In the genomic region with DNA sequence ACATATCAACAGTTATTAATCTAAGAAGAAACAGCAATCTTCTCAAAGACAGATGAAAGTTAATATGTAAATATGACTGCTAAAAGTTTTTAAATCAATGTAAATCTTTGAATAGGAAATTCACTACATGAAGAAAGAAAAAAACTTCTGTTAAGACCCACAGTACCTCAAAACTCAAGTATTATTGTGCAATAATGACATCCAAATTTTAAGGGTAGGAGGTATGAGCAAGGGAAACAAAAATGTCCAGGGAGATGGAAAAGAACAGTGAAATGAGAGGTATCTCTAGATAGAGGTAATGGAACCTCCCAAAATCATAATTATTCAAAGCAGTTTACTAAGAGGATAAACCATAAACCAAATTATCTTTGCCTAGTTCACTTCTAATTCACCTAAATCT, we compare ENCODE assay signal across 22 cellular contexts.
"Had no signal": no experiment of that assay in that cellular context is flagged by ENCODE, and none has a peak within 500 bp of the region (broad histone marks: within the 10 kb centered on the region; RNA-seq: fewer than 3 reads in every experiment).

No MANE protein-coding gene starts in this region.

- H3K27me3 ChIP-seq: SJSA1 had no signal

- FAIRE-seq: HTR-8/SVneo had no signal

- H3K4me1 ChIP-seq: SJSA1 had no signal

- H3K9me3 ChIP-seq: SJSA1 had no signal

- H3K4me3 ChIP-seq: SJSA1, SK-N-MC had no signal

- H3K27ac ChIP-seq: HL-60, SJSA1, SK-N-MC had no signal

- DNase-seq: KBM-7, MV-4-11, NCI-H1048, NCI-H1105, NCI-H1417, NCI-H1436 treated with DMSO at 0.1 percent for 48 hours, NCI-H1694 treated with DMSO at 0.1 percent for 48 hours, NCI-H1930, NCI-H2081, NCI-H2107, NCI-H2227 treated with DMSO at 0.1 percent for 48 hours, NCI-H446, NCI-H510A, NCI-H524 treated with DMSO at 0.1 percent for 48 hours, NCI-H774, Right ventricle myocardium superior, RPMI8226, SIG-M5 had no signal
